In genomic region chr14:75001899-75002298, GRCh38 we compare ENCODE assay signal across 8 cellular contexts. TPM values are rescaled to one million over a fixed set of nuclear protein-coding genes. Genes with fewer than 3 reads are reported as not detected.
DNase-seq lines count a peak whose midpoint lies in the region; ATAC-seq, FAIRE-seq and TF ChIP-seq lines count a peak whose summit lies in the region.

No MANE protein-coding gene starts in this region.

- peak overlapping the region; percentile 69 for H3K9ac ChIP-seq in Karpas-422 (ENCODE audit: low read length)

- peaks cover 31 to 34% of the 10 kb centered on the region in 2 donors for H3K4me1 Mint-ChIP-seq in natural killer cell treated with Interleukin-12 subunit alpha and Interleukin-12 subunit beta and Interleukin-15 and Interleukin-18, amount 100 ng/mL, for 72 hours (ENCODE audit: low read depth in 2 of 2)

- peak overlapping the region; percentile 94 for H3K4me2 ChIP-seq in Karpas-422 (ENCODE audit: low read depth, low read length, poor library complexity, severe bottlenecking)

- H3K9me2 ChIP-seq in Karpas-422 (replicated peaks; ENCODE audit: insufficient read depth, low read length), result no peaks in the 10 kb centered on the region

- H3K27ac ChIP-seq in Karpas-422 (ENCODE audit: low read length) (peak overlapping the region; percentile 22; the same call in 1 of the 2 replicates), coronary artery (peak overlapping the region; percentile 66 to 88)

- H3K36me3 ChIP-seq in Karpas-422 (ENCODE audit: insufficient read depth, low read length), result peaks cover 20% of the 10 kb centered on the region; the same call in 1 of the 2 replicates

- peaks cover 2% of the 10 kb centered on the region; the same call in 1 of the 2 replicates for H4K20me1 ChIP-seq in Karpas-422 (ENCODE audit: insufficient read depth, low read depth, low read length)

- peak overlapping the region; percentile 93 for H3K4me3 ChIP-seq in AG10803 (ENCODE audit: low read length)
- H3K4me3 ChIP-seq in Karpas-422 (ENCODE audit: low read length), result peak overlapping the region; percentile 89
- peak overlapping the region; percentile 85 for H3K4me3 ChIP-seq in coronary artery

- DNase-seq in AG10803 (ENCODE audit: low read depth) (no peak), Karpas-422 (no peak), coronary artery (ENCODE audit: low spot score) (no peak), frontal cortex (ENCODE audit: low spot score in 2 of 2) (no peak), middle frontal gyrus (ENCODE audit: extremely low spot score, low spot score) (no peak), NCI-H510A (lab: John Stamatoyannopoulos, UW) (no peak)
- no peak for DNase-seq in natural killer cell treated with Interleukin-12 subunit alpha and Interleukin-12 subunit beta and Interleukin-15 and Interleukin-18, amount 100 ng/mL, for 72 hours (ENCODE audit: low spot score)

- H3K27me3 ChIP-seq in Karpas-422 (ENCODE audit: low read length), result no peaks in the 10 kb centered on the region

- H3K9me3 ChIP-seq in Karpas-422 (ENCODE audit: low read length), result peaks cover 5% of the 10 kb centered on the region; the same call in 1 of the 2 replicates

- peak overlapping the region; percentile 76; the same call in 1 of the 2 replicates for H2AFZ ChIP-seq in Karpas-422 (ENCODE audit: low read length)

- H3K27me3 Mint-ChIP-seq in natural killer cell treated with Interleukin-12 subunit alpha and Interleukin-12 subunit beta and Interleukin-15 and Interleukin-18, amount 100 ng/mL, for 72 hours, result no peaks in the 10 kb centered on the region

- peak overlapping the region; percentile 96 to 97 for H3K27ac Mint-ChIP-seq in natural killer cell treated with Interleukin-12 subunit alpha and Interleukin-12 subunit beta and Interleukin-15 and Interleukin-18, amount 100 ng/mL, for 72 hours

- peaks cover 17% of the 10 kb centered on the region for H3K4me1 ChIP-seq in Karpas-422 (ENCODE audit: low read length)

- peaks cover 20% of the 10 kb centered on the region for H3K79me2 ChIP-seq in Karpas-422 (ENCODE audit: low read length)

- peak overlapping the region; percentile 94 for H3K4me3 Mint-ChIP-seq in natural killer cell treated with Interleukin-12 subunit alpha and Interleukin-12 subunit beta and Interleukin-15 and Interleukin-18, amount 100 ng/mL, for 72 hours

- H3K9me3 Mint-ChIP-seq in natural killer cell treated with Interleukin-12 subunit alpha and Interleukin-12 subunit beta and Interleukin-15 and Interleukin-18, amount 100 ng/mL, for 72 hours, result no peaks in the 10 kb centered on the region

- no peak for ATAC-seq in natural killer cell treated with Interleukin-12 subunit alpha and Interleukin-12 subunit beta and Interleukin-15 and Interleukin-18, amount 100 ng/mL, for 72 hours
- no peak for ATAC-seq in GM21381 (IDR thresholded peaks at IDR 0.05; ENCODE audit: unreplicated experiment)

- TF ChIP-seq CTCF in AG10803 (conservative IDR thresholded peaks at IDR 0.05; ENCODE audit: low read length) (no peak), coronary artery (IDR thresholded peaks at IDR 0.05) (no peak)

- peaks cover 12% of the 10 kb centered on the region for H3K36me3 Mint-ChIP-seq in natural killer cell treated with Interleukin-12 subunit alpha and Interleukin-12 subunit beta and Interleukin-15 and Interleukin-18, amount 100 ng/mL, for 72 hours

- FAIRE-seq in frontal cortex (lab: Jason Lieb, UNC), result no peak

RNA-seq across cellular contexts. Expression of gene EIF2B2, which starts 0.8 kb away (rescaled TPM):
- total RNA-seq in Karpas-422 (2014; rRNA removed; shearing (Covaris generic); ENCODE audit: low replicate concordance), result 86.5 and 106 TPM in 2 replicates
- total RNA-seq in natural killer cell treated with Interleukin-12 subunit alpha and Interleukin-12 subunit beta and Interleukin-15 and Interleukin-18, amount 100 ng/mL, for 72 hours, result 10 to 100 TPM; 60.2 to 68.0 TPM
- total RNA-seq in frontal cortex, result 26.5 TPM

RNA-seq across cellular contexts. Expression of gene PGF, which starts 46.5 kb away (rescaled TPM):
- 3.5 and 8.3 TPM in 2 replicates for total RNA-seq in Karpas-422 (2014; rRNA removed; shearing (Covaris generic); ENCODE audit: low replicate concordance)
- total RNA-seq in natural killer cell treated with Interleukin-12 subunit alpha and Interleukin-12 subunit beta and Interleukin-15 and Interleukin-18, amount 100 ng/mL, for 72 hours, result not detected
- 2.9 TPM for total RNA-seq in frontal cortex

RNA-seq across cellular contexts. Expression of gene MLH3, which starts 49.4 kb away (rescaled TPM):
- total RNA-seq in Karpas-422 (2014; rRNA removed; shearing (Covaris generic); ENCODE audit: low replicate concordance), result 58.3 and 71.5 TPM in 2 replicates
- total RNA-seq in natural killer cell treated with Interleukin-12 subunit alpha and Interleukin-12 subunit beta and Interleukin-15 and Interleukin-18, amount 100 ng/mL, for 72 hours, result 10 to 100 TPM; 27.6 to 40.2 TPM
- total RNA-seq in frontal cortex, result 79.1 TPM
